In genomic region chr5:18761801-18762200, GRCh38 we compare ENCODE assay signal across 10 cellular contexts.
A peak's percentile ranks its signal among the peaks of the same experiment; 100 is the strongest.
DNase-seq lines count a peak whose midpoint lies in the region; ATAC-seq and TF ChIP-seq lines count a peak whose summit lies in the region.
"Had no signal": no experiment of that assay in that cellular context is flagged by ENCODE, and none has a peak within 500 bp of the region (broad histone marks: within the 10 kb centered on the region; RNA-seq: fewer than 3 reads in every experiment).

No MANE protein-coding gene starts in this region.

- ATAC-seq in GM18498 (IDR thresholded peaks at IDR 0.05; ENCODE audit: unreplicated experiment): peak; percentile 86
- peak; percentile 86 for ATAC-seq in GM21390 (IDR thresholded peaks at IDR 0.05; ENCODE audit: unreplicated experiment)
- peak; percentile 76 for ATAC-seq in HG03196 (IDR thresholded peaks at IDR 0.05; ENCODE audit: unreplicated experiment)
- ATAC-seq in activated CD8-positive, alpha-beta T cell treated with anti-CD3 and anti-CD28 coated beads, Interleukin-2, amount 10 ng/mL, durations not matched to agents 7 days and 5 days: peak; percentile 53
- no peak for ATAC-seq in upper lobe of right lung
- ATAC-seq in mucosa of descending colon: no peak

- H3K4me3 ChIP-seq in upper lobe of right lung (no peak overlapping the region), mucosa of descending colon (no peak overlapping the region)
- H3K4me3 ChIP-seq: prostate gland had no signal

- H3K27me3 ChIP-seq in upper lobe of right lung: no peaks in the 10 kb centered on the region

- H3K4me1 ChIP-seq in upper lobe of right lung (no peaks in the 10 kb centered on the region), mucosa of descending colon (ENCODE audit: low read depth) (no peaks in the 10 kb centered on the region)
- H3K4me1 ChIP-seq: prostate gland had no signal

- no peak overlapping the region for H3K27ac Mint-ChIP-seq in activated CD8-positive, alpha-beta T cell treated with anti-CD3 and anti-CD28 coated beads, Interleukin-2, amount 10 ng/mL, durations not matched to agents 7 days and 5 days

- POLR2A ChIA-PET in activated CD8-positive, alpha-beta T cell treated with anti-CD3 and anti-CD28 coated beads, Interleukin-2, amount 10 ng/mL, durations not matched to agents 7 days and 5 days (lab: Charles Lee): no interaction called here

- H3K4me3 Mint-ChIP-seq in activated CD8-positive, alpha-beta T cell treated with anti-CD3 and anti-CD28 coated beads, Interleukin-2, amount 10 ng/mL, durations not matched to agents 7 days and 5 days: no peak overlapping the region

- H3K27me3 Mint-ChIP-seq in activated CD8-positive, alpha-beta T cell treated with anti-CD3 and anti-CD28 coated beads, Interleukin-2, amount 10 ng/mL, durations not matched to agents 7 days and 5 days (ENCODE audit: low read depth): no peaks in the 10 kb centered on the region

- TF ChIP-seq CTCF in upper lobe of right lung (IDR thresholded peaks at IDR 0.05): no peak
- TF ChIP-seq CTCF in mucosa of descending colon (IDR thresholded peaks at IDR 0.05): no peak

- no peaks in the 10 kb centered on the region for H3K9me3 ChIP-seq in upper lobe of right lung
- no peaks in the 10 kb centered on the region for H3K9me3 ChIP-seq in mucosa of descending colon
- H3K9me3 ChIP-seq: prostate gland had no signal

- H3K4me1 Mint-ChIP-seq in activated CD8-positive, alpha-beta T cell treated with anti-CD3 and anti-CD28 coated beads, Interleukin-2, amount 10 ng/mL, durations not matched to agents 7 days and 5 days (ENCODE audit: low read depth): no peaks in the 10 kb centered on the region

- CTCF ChIA-PET in activated CD8-positive, alpha-beta T cell treated with anti-CD3 and anti-CD28 coated beads, Interleukin-2, amount 10 ng/mL, durations not matched to agents 7 days and 5 days (lab: Charles Lee): no interaction called here

- intact Hi-C loops in upper lobe of right lung (cut with DNase I): no loop called here
- intact Hi-C loops in mucosa of descending colon (cut with DNase I, micrococcal nuclease): no loop called here

- H3K27ac ChIP-seq in upper lobe of right lung: no peak overlapping the region
- H3K27ac ChIP-seq: prostate gland had no signal

- no peaks in the 10 kb centered on the region for H3K36me3 ChIP-seq in upper lobe of right lung
- no peaks in the 10 kb centered on the region for H3K36me3 ChIP-seq in mucosa of descending colon (ENCODE audit: low read depth)
- H3K36me3 ChIP-seq: prostate gland had no signal

- no peaks in the 10 kb centered on the region for H3K36me3 Mint-ChIP-seq in activated CD8-positive, alpha-beta T cell treated with anti-CD3 and anti-CD28 coated beads, Interleukin-2, amount 10 ng/mL, durations not matched to agents 7 days and 5 days (ENCODE audit: low read depth)

- H3K9me3 Mint-ChIP-seq in activated CD8-positive, alpha-beta T cell treated with anti-CD3 and anti-CD28 coated beads, Interleukin-2, amount 10 ng/mL, durations not matched to agents 7 days and 5 days (ENCODE audit: insufficient read depth): no peaks in the 10 kb centered on the region

- no peak for DNase-seq in activated CD8-positive, alpha-beta T cell treated with anti-CD3 and anti-CD28 coated beads, Interleukin-2, amount 10 ng/mL, durations not matched to agents 7 days and 5 days
- DNase-seq in upper lobe of right lung (no peak), mucosa of descending colon (no peak), NCI-H2081 (lab: John Stamatoyannopoulos, UW) (no peak), DMS79 treated with DMSO at 0.1 percent for 48 hours (lab: John Stamatoyannopoulos, UW) (no peak)
- DNase-seq: activated CD4-positive, alpha-beta T cell treated with anti-CD3 and anti-CD28 coated beads for 1 hour had no signal

Comparison
In these comparisons a context has a peak if more than half of its experiments do, and no peak if none do; other contexts are left out.
1. ATAC-seq: peak in GM18498 (single experiment), GM21390 (single experiment), HG03196 (single experiment) and activated CD8-positive, alpha-beta T cell treated with anti-CD3 and anti-CD28 coated beads, Interleukin-2, amount 10 ng/mL, durations not matched to agents 7 days and 5 days (single experiment); none in upper lobe of right lung (single experiment) and mucosa of descending colon (single experiment).